ENCODE assay signal across 27 cellular contexts in genomic region chr14:88870777-88871176, GRCh38. TPM values are rescaled to one million over a fixed set of nuclear protein-coding genes. Genes with fewer than 3 reads are reported as not detected.
DNase-seq lines count a peak whose midpoint lies in the region; ATAC-seq and TF ChIP-seq lines count a peak whose summit lies in the region.
"Had no signal": no experiment of that assay in that cellular context is flagged by ENCODE, and none has a peak within 500 bp of the region (broad histone marks: within the 10 kb centered on the region; RNA-seq: fewer than 3 reads in every experiment).

No MANE protein-coding gene starts in this region.

- H3K27ac ChIP-seq in A673 (ENCODE audit: low read depth, low read length, poor library complexity, severe bottlenecking) = no peak overlapping the region
- H3K27ac ChIP-seq: C4-2B, esophagus squamous epithelium had no signal

- no peak for TF ChIP-seq CTCF in A673 (conservative IDR thresholded peaks at IDR 0.05; ENCODE audit: low read depth, low read length)
- no peak for TF ChIP-seq CTCF in Caco-2 (IDR thresholded peaks at IDR 0.05; ENCODE audit: insufficient read depth in 1 of 2, low read depth in 1 of 2, low read length in 1 of 2, severe bottlenecking in 1 of 2, unreplicated experiment in 1 of 2)

- H3K9me3 ChIP-seq in A673 (ENCODE audit: low read depth, low read length, poor library complexity, severe bottlenecking) = no peaks in the 10 kb centered on the region
- H3K9me3 ChIP-seq in Caco-2 = no peaks in the 10 kb centered on the region
- H3K9me3 ChIP-seq: esophagus squamous epithelium, mucosa of descending colon had no signal

- no peak overlapping the region for H3K27ac Mint-ChIP-seq in activated T-helper 2 cell treated with anti-CD3 and anti-CD28 coated beads, Interferon-gamma antibody, Interleukin-2, Interleukin-4, amounts not matched to agents 10 μg/mL and 5 μg/mL and 100 μg/mL, durations not matched to agents 14 hours and 24 hours and 36 hours
- no peak overlapping the region for H3K27ac Mint-ChIP-seq in Caco-2 (ENCODE audit: unreplicated experiment)
- H3K27ac Mint-ChIP-seq: dendritic cell treated with granulocyte-macrophage colony-stimulating factor and Interleukin-4, amounts not matched to agents 40 ng/mL and 50 ng/mL, for 4 days; GM23338; IgD-negative memory B cell; natural killer cell treated with Interleukin-12 subunit alpha and Interleukin-12 subunit beta and Interleukin-15 and Interleukin-18, amount 100 ng/mL, for 72 hours; stimulated activated effector memory CD8-positive, alpha-beta T cell treated with anti-CD3 and anti-CD28 coated beads, Interleukin-12 subunit alpha, Interleukin-12 subunit beta, amount 100 ng/mL, for 72 hours; T-helper 17 cell had no signal

- BruUV-seq in A673 (replicated peaks; lab: Mats Ljungman, UMichigan) = no TSS peak
- BruUV-seq in Caco-2 (replicated peaks; lab: Mats Ljungman, UMichigan) = no TSS peak

- POLR2A ChIA-PET in A673 (lab: Charles Lee; ENCODE audit: low non-redundant PET) (no interaction called here), Caco-2 (lab: Charles Lee) (no interaction called here)

- H3K4me1 ChIP-seq in A673 (ENCODE audit: insufficient read depth, low read length, poor library complexity, severe bottlenecking) = no peaks in the 10 kb centered on the region
- H3K4me1 ChIP-seq in Caco-2 = no peaks in the 10 kb centered on the region
- H3K4me1 ChIP-seq: esophagus squamous epithelium had no signal

- no peaks in the 10 kb centered on the region for H3K9me3 Mint-ChIP-seq in activated T-helper 2 cell treated with anti-CD3 and anti-CD28 coated beads, Interferon-gamma antibody, Interleukin-2, Interleukin-4, amounts not matched to agents 10 μg/mL and 5 μg/mL and 100 μg/mL, durations not matched to agents 14 hours and 24 hours and 36 hours
- H3K9me3 Mint-ChIP-seq in Caco-2 (ENCODE audit: unreplicated experiment) = no peaks in the 10 kb centered on the region
- H3K9me3 Mint-ChIP-seq: dendritic cell treated with granulocyte-macrophage colony-stimulating factor and Interleukin-4, amounts not matched to agents 40 ng/mL and 50 ng/mL, for 4 days; GM23338; IgD-negative memory B cell; natural killer cell treated with Interleukin-12 subunit alpha and Interleukin-12 subunit beta and Interleukin-15 and Interleukin-18, amount 100 ng/mL, for 72 hours; stimulated activated effector memory CD8-positive, alpha-beta T cell treated with anti-CD3 and anti-CD28 coated beads, Interleukin-12 subunit alpha, Interleukin-12 subunit beta, amount 100 ng/mL, for 72 hours had no signal

- no peaks in the 10 kb centered on the region for H3K27me3 ChIP-seq in A673 (replicated peaks; ENCODE audit: insufficient read depth, low read depth, low read length, poor library complexity)
- no peaks in the 10 kb centered on the region for H3K27me3 ChIP-seq in Caco-2 (replicated peaks; ENCODE audit: control insufficient read depth, insufficient read depth, low read length)
- H3K27me3 ChIP-seq: esophagus squamous epithelium had no signal

- CTCF ChIA-PET in A673 (lab: Charles Lee) (no interaction called here), Caco-2 (lab: Charles Lee) (no interaction called here)

- H3K4me3 Mint-ChIP-seq in activated T-helper 2 cell treated with anti-CD3 and anti-CD28 coated beads, Interferon-gamma antibody, Interleukin-2, Interleukin-4, amounts not matched to agents 10 μg/mL and 5 μg/mL and 100 μg/mL, durations not matched to agents 14 hours and 24 hours and 36 hours (ENCODE audit: low read depth) = no peak overlapping the region
- H3K4me3 Mint-ChIP-seq in Caco-2 (ENCODE audit: unreplicated experiment) = no peak overlapping the region
- H3K4me3 Mint-ChIP-seq: dendritic cell treated with granulocyte-macrophage colony-stimulating factor and Interleukin-4, amounts not matched to agents 40 ng/mL and 50 ng/mL, for 4 days; GM23338; IgD-negative memory B cell; natural killer cell treated with Interleukin-12 subunit alpha and Interleukin-12 subunit beta and Interleukin-15 and Interleukin-18, amount 100 ng/mL, for 72 hours; stimulated activated effector memory CD8-positive, alpha-beta T cell treated with anti-CD3 and anti-CD28 coated beads, Interleukin-12 subunit alpha, Interleukin-12 subunit beta, amount 100 ng/mL, for 72 hours; T-helper 17 cell had no signal

- H3K36me3 ChIP-seq in A673 (ENCODE audit: insufficient read depth, low read length, poor library complexity, severe bottlenecking) (no peaks in the 10 kb centered on the region), Caco-2 (ENCODE audit: control insufficient read depth, insufficient read depth, low read length) (no peaks in the 10 kb centered on the region)

- no peak overlapping the region for H3K4me3 ChIP-seq in A673 (ENCODE audit: low read depth, low read length, poor library complexity, severe bottlenecking)
- H3K4me3 ChIP-seq in Caco-2 (ENCODE audit: low read depth, low read length) = no peak overlapping the region
- H3K4me3 ChIP-seq: esophagus squamous epithelium, GM23338, mucosa of descending colon had no signal

- no peaks in the 10 kb centered on the region for H3K36me3 Mint-ChIP-seq in activated T-helper 2 cell treated with anti-CD3 and anti-CD28 coated beads, Interferon-gamma antibody, Interleukin-2, Interleukin-4, amounts not matched to agents 10 μg/mL and 5 μg/mL and 100 μg/mL, durations not matched to agents 14 hours and 24 hours and 36 hours (ENCODE audit: low read depth)
- H3K36me3 Mint-ChIP-seq in Caco-2 (ENCODE audit: insufficient read depth, unreplicated experiment) = no peaks in the 10 kb centered on the region
- H3K36me3 Mint-ChIP-seq: IgD-negative memory B cell; natural killer cell treated with Interleukin-12 subunit alpha and Interleukin-12 subunit beta and Interleukin-15 and Interleukin-18, amount 100 ng/mL, for 72 hours; stimulated activated effector memory CD8-positive, alpha-beta T cell treated with anti-CD3 and anti-CD28 coated beads, Interleukin-12 subunit alpha, Interleukin-12 subunit beta, amount 100 ng/mL, for 72 hours had no signal

- no peaks in the 10 kb centered on the region for H3K4me1 Mint-ChIP-seq in activated T-helper 2 cell treated with anti-CD3 and anti-CD28 coated beads, Interferon-gamma antibody, Interleukin-2, Interleukin-4, amounts not matched to agents 10 μg/mL and 5 μg/mL and 100 μg/mL, durations not matched to agents 14 hours and 24 hours and 36 hours (ENCODE audit: low read depth)
- H3K4me1 Mint-ChIP-seq in Caco-2 (ENCODE audit: low read depth, unreplicated experiment) = no peaks in the 10 kb centered on the region
- H3K4me1 Mint-ChIP-seq: GM23338; IgD-negative memory B cell; stimulated activated effector memory CD8-positive, alpha-beta T cell treated with anti-CD3 and anti-CD28 coated beads, Interleukin-12 subunit alpha, Interleukin-12 subunit beta, amount 100 ng/mL, for 72 hours; T-helper 17 cell had no signal

- H3K27me3 Mint-ChIP-seq in activated T-helper 2 cell treated with anti-CD3 and anti-CD28 coated beads, Interferon-gamma antibody, Interleukin-2, Interleukin-4, amounts not matched to agents 10 μg/mL and 5 μg/mL and 100 μg/mL, durations not matched to agents 14 hours and 24 hours and 36 hours (ENCODE audit: low read depth) = no peaks in the 10 kb centered on the region
- no peaks in the 10 kb centered on the region for H3K27me3 Mint-ChIP-seq in Caco-2 (ENCODE audit: insufficient read depth, unreplicated experiment)
- H3K27me3 Mint-ChIP-seq: dendritic cell treated with granulocyte-macrophage colony-stimulating factor and Interleukin-4, amounts not matched to agents 40 ng/mL and 50 ng/mL, for 4 days; IgD-negative memory B cell; natural killer cell treated with Interleukin-12 subunit alpha and Interleukin-12 subunit beta and Interleukin-15 and Interleukin-18, amount 100 ng/mL, for 72 hours; T-helper 17 cell had no signal

- intact Hi-C loops in A673 (cut with micrococcal nuclease; ENCODE audit: unreplicated experiment) = loop anchor here (5.0 kb wide), 1 partner anchor 203 kb away; no protein-coding TSS in a partner anchor
- intact Hi-C loops in activated T-helper 2 cell treated with anti-CD3 and anti-CD28 coated beads, Interferon-gamma antibody, Interleukin-2, Interleukin-4, amounts not matched to agents 10 μg/mL and 5 μg/mL and 100 μg/mL, durations not matched to agents 14 hours and 24 hours and 36 hours (cut with micrococcal nuclease) = no loop called here
- intact Hi-C loops in Caco-2 (cut with micrococcal nuclease; ENCODE audit: unreplicated experiment) = no loop called here

- no peak for ATAC-seq in esophagus mucosa
- ATAC-seq: activated CD4-positive, CD25-positive, alpha-beta regulatory T cell treated with anti-CD3 and anti-CD28 coated beads, Interleukin-2, amount 50 U/mL, for 24 hours; GM23338; mucosa of descending colon; natural killer cell treated with Interleukin-12 subunit alpha and Interleukin-12 subunit beta and Interleukin-15 and Interleukin-18, amount 100 ng/mL, for 72 hours; Panc1; stimulated activated effector memory CD8-positive, alpha-beta T cell treated with anti-CD3 and anti-CD28 coated beads, Interleukin-12 subunit alpha, Interleukin-12 subunit beta, amount 100 ng/mL, for 72 hours; T-helper 17 cell had no signal

- DNase-seq in A673 (ENCODE audit: low spot score) = peak; percentile 2
- peak; percentile 89 for DNase-seq in NCI-H1436 treated with DMSO at 0.1 percent for 48 hours (lab: John Stamatoyannopoulos, UW)
- DNase-seq in NCI-H524 treated with DMSO at 0.1 percent for 48 hours (lab: John Stamatoyannopoulos, UW) = peak; percentile 99
- DNase-seq in globus pallidus (ENCODE audit: low spot score) = peak; percentile 56
- DNase-seq in activated T-helper 2 cell treated with anti-CD3 and anti-CD28 coated beads, Interferon-gamma antibody, Interleukin-2, Interleukin-4, amounts not matched to agents 10 μg/mL and 5 μg/mL and 100 μg/mL, durations not matched to agents 14 hours and 24 hours and 36 hours (ENCODE audit: low spot score) = no peak
- DNase-seq in HK-2 (ENCODE audit: unreplicated experiment) = no peak
- DNase-seq in Caco-2 = no peak
- DNase-seq: 8988T; activated CD4-positive, alpha-beta T cell treated with anti-CD3 and anti-CD28 coated beads, Interleukin-2, amount 50 U/mL, for 48 hours; activated naive CD4-positive, alpha-beta T cell treated with Interleukin-2 at 50 U/mL for 16 hours; central memory CD4-positive, alpha-beta T cell; DMS79 treated with DMSO at 0.1 percent for 48 hours; esophagus squamous epithelium; foreskin melanocyte; kidney glomerular epithelial cell; mucosa of descending colon; Right ventricle myocardium superior; T-helper 17 cell had no signal

RNA-seq across cellular contexts. Expression of gene TTC8, which starts 46.3 kb away (rescaled TPM):
- total RNA-seq in A673 (2021) (26.6 and 29.3 TPM in 2 replicates), esophagus mucosa (12.8 TPM), Caco-2 (2022) (9.6 and 13.6 TPM in 2 replicates)
- total RNA-seq in activated T-helper 2 cell treated with anti-CD3 and anti-CD28 coated beads, Interferon-gamma antibody, Interleukin-2, Interleukin-4, amounts not matched to agents 10 μg/mL and 5 μg/mL and 100 μg/mL, durations not matched to agents 14 hours and 24 hours and 36 hours = 2.1 and 3.1 TPM in 2 replicates

Comparison
In these comparisons a context has a peak if more than half of its experiments do, and no peak if none do; other contexts are left out.
1. DNase-seq: peak in A673 (single experiment), NCI-H1436 treated with DMSO at 0.1 percent for 48 hours (single experiment), NCI-H524 treated with DMSO at 0.1 percent for 48 hours (single experiment) and globus pallidus (single experiment); none in activated T-helper 2 cell treated with anti-CD3 and anti-CD28 coated beads, Interferon-gamma antibody, Interleukin-2, Interleukin-4, amounts not matched to agents 10 μg/mL and 5 μg/mL and 100 μg/mL, durations not matched to agents 14 hours and 24 hours and 36 hours (single experiment), HK-2 (single experiment) and Caco-2 (0 of 2).